9 cellular contexts compared by ENCODE assay signal in genomic region chr4:64584981-64585557, GRCh38.
A peak's percentile ranks its signal among the peaks of the same experiment; 100 is the strongest.
DNase-seq lines count a peak whose midpoint lies in the region; ATAC-seq, FAIRE-seq and TF ChIP-seq lines count a peak whose summit lies in the region.
"Had no signal": no experiment of that assay in that cellular context is flagged by ENCODE, and none has a peak within 500 bp of the region (broad histone marks: within the 10 kb centered on the region; RNA-seq: fewer than 3 reads in every experiment).

No MANE protein-coding gene starts in this region.

- no peaks in the 10 kb centered on the region for H3K79me2 ChIP-seq in HCT116 (ENCODE audit: insufficient read depth, low read length)

- CTCF ChIA-PET in HCT116 (lab: Charles Lee) = no interaction called here

- H3K9me2 ChIP-seq in HCT116 (ENCODE audit: insufficient read depth) = no peaks in the 10 kb centered on the region

- POLR2A ChIA-PET in HCT116 (lab: Charles Lee) = no interaction called here

- ATAC-seq in HCT116 = no peak
- no peak for ATAC-seq in lower lobe of right lung

- H3K4me1 ChIP-seq in HCT116 (ENCODE audit: control insufficient read depth in 1 of 2, insufficient read depth in 2 of 2, low read length in 2 of 2) = no peaks in the 10 kb centered on the region
- H3K4me1 ChIP-seq in lower lobe of right lung = no peaks in the 10 kb centered on the region
- H3K4me1 ChIP-seq: Caco-2 had no signal

- H4K20me1 ChIP-seq in HCT116 (ENCODE audit: insufficient read depth) = no peaks in the 10 kb centered on the region

- no peak overlapping the region for H3K9ac ChIP-seq in HCT116 (ENCODE audit: low read length)

- TF ChIP-seq POLR2A in HCT116 (IDR thresholded peaks at IDR 0.05; ENCODE audit: borderline replicate concordance, extremely low read depth, insufficient read depth, insufficient read length) (no peak), H54 (IDR thresholded peaks at IDR 0.05; ENCODE audit: low read depth, low read length) (no peak)

- RAD21 ChIA-PET in HCT116 (lab: Charles Lee; ENCODE audit: low non-redundant PET in 1 of 2, low total read pairs in 2 of 2, uncharacterized antibody in 2 of 2, unreplicated experiment in 2 of 2) = no interaction called here

- BruUV-seq in HCT116 (replicated peaks; lab: Mats Ljungman, UMichigan) = no TSS peak

- peak; percentile 20; the same call in 1 of the 2 replicates for TF ChIP-seq RAD21 in HCT116 (IDR thresholded peaks at IDR 0.05; ENCODE audit: low read depth)

- H3K4me3 ChIP-seq in HCT116 (replicated peaks in 1 of 2; ENCODE audit: low read depth in 1 of 2, low read length in 2 of 2) (no peak overlapping the region), bronchial epithelial cell (ENCODE audit: low read depth, low read length) (no peak overlapping the region), lower lobe of right lung (no peak overlapping the region)

- no peaks in the 10 kb centered on the region for H3K36me3 ChIP-seq in HCT116 (ENCODE audit: control insufficient read depth in 1 of 2, insufficient read depth in 2 of 2, low read length in 2 of 2)
- no peaks in the 10 kb centered on the region for H3K36me3 ChIP-seq in bronchial epithelial cell (ENCODE audit: control insufficient read depth, insufficient read depth, low read length)
- no peaks in the 10 kb centered on the region for H3K36me3 ChIP-seq in lower lobe of right lung

- H2AFZ ChIP-seq in HCT116 (ENCODE audit: low read depth, low read length, poor library complexity, severe bottlenecking) = no peak overlapping the region

- H3K4me2 ChIP-seq in HCT116 (ENCODE audit: low read length) = no peak overlapping the region

- TF ChIP-seq CTCF in HCT116 (IDR thresholded peaks at IDR 0.05 in 2 of 3, conservative IDR thresholded peaks at IDR 0.05 in 1 of 3; ENCODE audit: borderline replicate concordance in 1 of 3, insufficient read depth in 1 of 3, low read depth in 2 of 3, low read length in 2 of 3) = peak in 2 of 3 experiments; percentile 16 to 39; a peak in 2 of 6 replicates
- TF ChIP-seq CTCF in bronchial epithelial cell (IDR thresholded peaks at IDR 0.05; ENCODE audit: insufficient read depth, low read length, severe bottlenecking) = peak; percentile 27
- TF ChIP-seq CTCF in lower lobe of right lung (IDR thresholded peaks at IDR 0.05) = peak; percentile 61

- H3K27ac ChIP-seq in HCT116 (ENCODE audit: low read depth, low read length) (no peak overlapping the region), lower lobe of right lung (no peak overlapping the region)

- DNase-seq in NCI-H345 treated with DMSO at 0.1 percent for 48 hours (lab: John Stamatoyannopoulos, UW; ENCODE audit: unreplicated experiment) (peak; percentile 22), NCI-H345 (lab: John Stamatoyannopoulos, UW) (no peak), HCT116 (ENCODE audit: low read depth, low spot score) (peak; percentile 3), NCI-H446 treated with DMSO at 0.1 percent for 48 hours (lab: John Stamatoyannopoulos, UW) (peak; percentile 38), bronchial epithelial cell (ENCODE audit: low read depth) (peak; percentile 19), lower lobe of right lung (no peak), H54 (ENCODE audit: insufficient read length, low spot score) (no peak)
- no peak for DNase-seq in central memory CD4-positive, alpha-beta T cell

- FAIRE-seq in bronchial epithelial cell (lab: Jason Lieb, UNC) = no peak
- FAIRE-seq in H54 (lab: Jason Lieb, UNC) = no peak

- no peaks in the 10 kb centered on the region for H3K27me3 ChIP-seq in HCT116 (ENCODE audit: insufficient read depth, low read length)
- no peaks in the 10 kb centered on the region for H3K27me3 ChIP-seq in bronchial epithelial cell (ENCODE audit: control insufficient read depth, insufficient read depth, low read length)
- no peaks in the 10 kb centered on the region for H3K27me3 ChIP-seq in lower lobe of right lung (ENCODE audit: low read depth)

- H3K9me3 ChIP-seq in HCT116 (ENCODE audit: control insufficient read depth in 1 of 2, insufficient read depth in 1 of 2, low read depth in 1 of 2, low read length in 2 of 2) (no peaks in the 10 kb centered on the region; a peak in 2 of 4 replicates), lower lobe of right lung (no peaks in the 10 kb centered on the region)
- H3K9me3 ChIP-seq: Caco-2 had no signal

- intact Hi-C loops in HCT116 (cut with micrococcal nuclease) = no loop called here
- intact Hi-C loops in lower lobe of right lung (cut with DNase I) = no loop called here

TF ChIP-seq in HCT116, 20 proteins besides CTCF, POLR2A, EP300 and RAD21:
- TF ChIP-seq YY1 (IDR thresholded peaks at IDR 0.05; ENCODE audit: extremely low read depth, insufficient replicate concordance, low read depth, low read length) = no peak
- no peak for TF ChIP-seq REST (IDR thresholded peaks at IDR 0.05; ENCODE audit: low read depth)
- TF ChIP-seq TCF7L2 (IDR thresholded peaks at IDR 0.05; ENCODE audit: borderline replicate concordance, extremely low read depth, insufficient read depth, insufficient read length) = no peak
- no peak for TF ChIP-seq FOSL1 (IDR thresholded peaks at IDR 0.05; ENCODE audit: low read depth)

Comparison
In these comparisons a context has a peak if more than half of its experiments do, and no peak if none do; other contexts are left out.
1. DNase-seq: peak in NCI-H345 treated with DMSO at 0.1 percent for 48 hours (single experiment), HCT116 (single experiment), NCI-H446 treated with DMSO at 0.1 percent for 48 hours (single experiment) and bronchial epithelial cell (single experiment); none in NCI-H345 (single experiment), lower lobe of right lung (single experiment), central memory CD4-positive, alpha-beta T cell (single experiment) and H54 (single experiment).
2. Peak in every context shown above with its lines, with median percentiles within 50 percentile points of each other: CTCF ChIP-seq.